30 cellular contexts compared by ENCODE assay signal in genomic region chr19:10089801-10090375, GRCh38. TPM values are rescaled to one million over a fixed set of nuclear protein-coding genes. Genes with fewer than 3 reads are reported as not detected.
A peak's percentile ranks its signal among the peaks of the same experiment; 100 is the strongest.
DNase-seq lines count a peak whose midpoint lies in the region; ATAC-seq, FAIRE-seq and TF ChIP-seq lines count a peak whose summit lies in the region.
"Had no signal": no experiment of that assay in that cellular context is flagged by ENCODE, and none has a peak within 500 bp of the region (broad histone marks: within the 10 kb centered on the region; RNA-seq: fewer than 3 reads in every experiment).

No MANE protein-coding gene starts in this region.

- no peak overlapping the region for H3K4ac ChIP-seq in IMR-90 (ENCODE audit: low read depth, low read length)

- H3K79me1 ChIP-seq in IMR-90 (ENCODE audit: low read depth in 1 of 2, low read length in 2 of 2), result peaks cover 3 to 24% of the 10 kb centered on the region in 2 experiments; a peak in 3 of 4 replicates

- H3K27ac ChIP-seq in IMR-90 (ENCODE audit: insufficient read depth, low read length), result no peak overlapping the region
- H3K27ac ChIP-seq: C4-2B, gastroesophageal sphincter, GM23248, left lung, ovary, thoracic aorta, vagina had no signal

- H3K27me3 ChIP-seq in IMR-90 (ENCODE audit: control insufficient read depth, insufficient read depth, low read length) (no peaks in the 10 kb centered on the region), HAP-1 (ENCODE audit: low read depth) (no peaks in the 10 kb centered on the region)
- H3K27me3 ChIP-seq: gastroesophageal sphincter, left lung, ovary, spleen, vagina had no signal

- no peak for ATAC-seq in activated naive CD8-positive, alpha-beta T cell treated with anti-CD3 and anti-CD28 coated beads, Interleukin-2, amount 50 U/mL, for 24 hours
- ATAC-seq in IMR-90 (ENCODE audit: low read depth), result no peak
- ATAC-seq: gastroesophageal sphincter, left lung, PC-3 had no signal

- no peak overlapping the region for H4K5ac ChIP-seq in IMR-90 (ENCODE audit: low read depth, low read length)

- H3K56ac ChIP-seq in IMR-90 (ENCODE audit: extremely low read depth, insufficient read depth, low read length), result no peak overlapping the region

- DNase-seq in activated naive CD8-positive, alpha-beta T cell treated with anti-CD3 and anti-CD28 coated beads for 36 hours, result no peak
- DNase-seq in activated naive CD8-positive, alpha-beta T cell treated with anti-CD3 and anti-CD28 coated beads, Interleukin-2, amount 50 U/mL, for 24 hours, result no peak
- DNase-seq in IMR-90, result no peak
- DNase-seq in HAP-1 (ENCODE audit: low spot score in 2 of 2), result no peak
- DNase-seq in RCC 7860 (ENCODE audit: low spot score), result no peak
- DNase-seq in NCI-H1436 treated with DMSO at 0.1 percent for 48 hours (lab: John Stamatoyannopoulos, UW), result no peak
- DNase-seq: activated CD4-positive, CD25-positive, alpha-beta regulatory T cell treated with anti-CD3 and anti-CD28 coated beads, Interleukin-2, amount 50 U/mL, for 72 hours; activated CD8-positive, alpha-beta memory T cell treated with anti-CD3 and anti-CD28 coated beads, Interleukin-2, amount 50 U/mL, for 48 hours; activated effector memory CD4-positive, alpha-beta T cell treated with Interleukin-2 at 50 U/mL for 16 hours; amygdala; cortex of kidney; GM23248; hypothalamus; KG1; left lung; naive B cell; NCI-H1436; ovary; PC-3; SIG-M5; spleen; stimulated activated CD4-positive, alpha-beta T cell treated with anti-CD3 and anti-CD28 coated beads, Interleukin-4, amount 100 ng/mL, for 1 hour; stimulated activated naive CD4-positive, alpha-beta T cell treated with Interleukin-2 at 50 U/mL for 16 hours had no signal

- no peak overlapping the region for H2AK9ac ChIP-seq in IMR-90 (replicated peaks; ENCODE audit: low read depth, low read length, poor library complexity)

- no peak for TF ChIP-seq CTCF in IMR-90 (conservative IDR thresholded peaks at IDR 0.05; ENCODE audit: low read depth, low read length)

- H3K36me3 ChIP-seq in IMR-90 (ENCODE audit: control insufficient read depth, insufficient read depth, low read length) (peaks cover 31% of the 10 kb centered on the region; the same call in 1 of the 2 replicates), HAP-1 (replicated peaks) (no peaks in the 10 kb centered on the region)
- H3K36me3 ChIP-seq: ovary, thoracic aorta had no signal

- no TSS peak for BruUV-seq in IMR-90 (replicated peaks; lab: Mats Ljungman, UMichigan)

- no peak overlapping the region for H2BK120ac ChIP-seq in IMR-90 (ENCODE audit: low read depth, low read length)

- no peak overlapping the region for H3K9ac ChIP-seq in IMR-90 (ENCODE audit: low read depth, low read length)
- H3K9ac ChIP-seq: GM23248 had no signal

- H3K9me1 ChIP-seq in IMR-90 (ENCODE audit: insufficient read depth, low read length), result peaks cover 13% of the 10 kb centered on the region; the same call in 1 of the 2 replicates

- no peak overlapping the region for H4K91ac ChIP-seq in IMR-90 (ENCODE audit: insufficient read depth, low read depth, low read length)

- 85% methylated on average over 12 of the region's 15 CpGs; no CpG with 5 or more reads in 1 of the 2 experiments for WGBS in IMR-90 (ENCODE audit: extremely low coverage in 2 of 2, insufficient read length in 1 of 2), 2 experiments

- POLR2A ChIA-PET in IMR-90 (lab: Charles Lee; ENCODE audit: unreplicated experiment), result no interaction called here

- H3K4me1 ChIP-seq in IMR-90 (ENCODE audit: control insufficient read depth, insufficient read depth, low read length), result no peaks in the 10 kb centered on the region
- no peaks in the 10 kb centered on the region for H3K4me1 ChIP-seq in HAP-1

- no peak overlapping the region for H3K4me3 ChIP-seq in IMR-90 (ENCODE audit: insufficient read depth, low read depth, low read length)
- no peak overlapping the region for H3K4me3 ChIP-seq in HAP-1
- H3K4me3 ChIP-seq: gastroesophageal sphincter, GM23248, left lung, ovary, spleen, thoracic aorta, vagina had no signal

- intact Hi-C loops in IMR-90 (cut with micrococcal nuclease), result no loop called here
- intact Hi-C loops in dendritic cell treated with granulocyte-macrophage colony-stimulating factor and Interleukin-4, amounts not matched to agents 40 ng/mL and 50 ng/mL, for 4 days (cut with micrococcal nuclease), result no loop called here

- TF ChIP-seq POLR2A in IMR-90 (IDR thresholded peaks at IDR 0.05; ENCODE audit: low read depth, low read length), result no peak

- no peak overlapping the region for H3K4me3 Mint-ChIP-seq in activated naive CD8-positive, alpha-beta T cell treated with anti-CD3 and anti-CD28 coated beads for 36 hours
- no peak overlapping the region for H3K4me3 Mint-ChIP-seq in activated naive CD8-positive, alpha-beta T cell treated with anti-CD3 and anti-CD28 coated beads, Interleukin-2, amount 50 U/mL, for 24 hours
- H3K4me3 Mint-ChIP-seq in dendritic cell treated with granulocyte-macrophage colony-stimulating factor and Interleukin-4, amounts not matched to agents 40 ng/mL and 50 ng/mL, for 4 days, result no peak overlapping the region

- peak overlapping the region; percentile 32 for H2AFZ ChIP-seq in IMR-90 (replicated peaks; ENCODE audit: low read length, poor library complexity)
- H2AFZ ChIP-seq: GM23248 had no signal

- H3K27me3 Mint-ChIP-seq in activated naive CD8-positive, alpha-beta T cell treated with anti-CD3 and anti-CD28 coated beads for 36 hours, result no peaks in the 10 kb centered on the region
- no peaks in the 10 kb centered on the region for H3K27me3 Mint-ChIP-seq in activated naive CD8-positive, alpha-beta T cell treated with anti-CD3 and anti-CD28 coated beads, Interleukin-2, amount 50 U/mL, for 24 hours
- H3K27me3 Mint-ChIP-seq in dendritic cell treated with granulocyte-macrophage colony-stimulating factor and Interleukin-4, amounts not matched to agents 40 ng/mL and 50 ng/mL, for 4 days, result peaks cover 2% of the 10 kb centered on the region
- H3K27me3 Mint-ChIP-seq: naive B cell had no signal

- CTCF ChIA-PET in IMR-90 (lab: Yijun Ruan, JAX), result no interaction called here

- in situ Hi-C loops in IMR-90 (cut with MboI; ENCODE audit: low sequenced_read_pairs) (no loop called here), HAP-1 (cut with MboI; ENCODE audit: low sequenced_read_pairs) (no loop called here)

- H3K9me3 Mint-ChIP-seq in activated naive CD8-positive, alpha-beta T cell treated with anti-CD3 and anti-CD28 coated beads for 36 hours, result no peaks in the 10 kb centered on the region
- no peaks in the 10 kb centered on the region for H3K9me3 Mint-ChIP-seq in activated naive CD8-positive, alpha-beta T cell treated with anti-CD3 and anti-CD28 coated beads, Interleukin-2, amount 50 U/mL, for 24 hours
- H3K9me3 Mint-ChIP-seq in dendritic cell treated with granulocyte-macrophage colony-stimulating factor and Interleukin-4, amounts not matched to agents 40 ng/mL and 50 ng/mL, for 4 days, result no peaks in the 10 kb centered on the region

- no peak overlapping the region for H2AK5ac ChIP-seq in IMR-90 (ENCODE audit: low read depth, low read length)

- dilution Hi-C loops in IMR-90 (cut with HindIII; ENCODE audit: low sequenced_read_pairs, unreplicated experiment), result no loop called here

- H2BK5ac ChIP-seq in IMR-90 (ENCODE audit: low read depth, low read length, poor library complexity, severe bottlenecking), result no peak overlapping the region

- no peak overlapping the region for H4K8ac ChIP-seq in IMR-90 (ENCODE audit: low read depth in 2 of 2, low read length in 2 of 2)

- H3K9me3 ChIP-seq in IMR-90 (ENCODE audit: control insufficient read depth, insufficient read depth, low read length) (no peaks in the 10 kb centered on the region), HAP-1 (no peaks in the 10 kb centered on the region; the same call in 1 of the 2 replicates)
- H3K9me3 ChIP-seq: gastroesophageal sphincter, left lung, ovary, spleen, thoracic aorta, vagina had no signal

- H3K4me1 Mint-ChIP-seq in activated naive CD8-positive, alpha-beta T cell treated with anti-CD3 and anti-CD28 coated beads for 36 hours, result peaks cover 13% of the 10 kb centered on the region
- peaks cover 12% of the 10 kb centered on the region for H3K4me1 Mint-ChIP-seq in activated naive CD8-positive, alpha-beta T cell treated with anti-CD3 and anti-CD28 coated beads, Interleukin-2, amount 50 U/mL, for 24 hours
- H3K4me1 Mint-ChIP-seq in dendritic cell treated with granulocyte-macrophage colony-stimulating factor and Interleukin-4, amounts not matched to agents 40 ng/mL and 50 ng/mL, for 4 days (ENCODE audit: low read depth), result peaks cover 26% of the 10 kb centered on the region

- peaks cover 48% of the 10 kb centered on the region for H3K36me3 Mint-ChIP-seq in activated naive CD8-positive, alpha-beta T cell treated with anti-CD3 and anti-CD28 coated beads for 36 hours
- H3K36me3 Mint-ChIP-seq in activated naive CD8-positive, alpha-beta T cell treated with anti-CD3 and anti-CD28 coated beads, Interleukin-2, amount 50 U/mL, for 24 hours (ENCODE audit: low read depth), result peaks cover 27% of the 10 kb centered on the region
- H3K36me3 Mint-ChIP-seq in dendritic cell treated with granulocyte-macrophage colony-stimulating factor and Interleukin-4, amounts not matched to agents 40 ng/mL and 50 ng/mL, for 4 days (ENCODE audit: low read depth), result peaks cover 74% of the 10 kb centered on the region

- H3K27ac Mint-ChIP-seq in activated naive CD8-positive, alpha-beta T cell treated with anti-CD3 and anti-CD28 coated beads for 36 hours, result peak overlapping the region; percentile 58
- no peak overlapping the region for H3K27ac Mint-ChIP-seq in activated naive CD8-positive, alpha-beta T cell treated with anti-CD3 and anti-CD28 coated beads, Interleukin-2, amount 50 U/mL, for 24 hours
- H3K27ac Mint-ChIP-seq in dendritic cell treated with granulocyte-macrophage colony-stimulating factor and Interleukin-4, amounts not matched to agents 40 ng/mL and 50 ng/mL, for 4 days, result peak overlapping the region; percentile 30

- no peaks in the 10 kb centered on the region for H4K20me1 ChIP-seq in IMR-90 (ENCODE audit: insufficient read depth, low read length)

- H3K18ac ChIP-seq in IMR-90 (ENCODE audit: low read depth, low read length), result no peak overlapping the region

- no peak for TF ChIP-seq RAD21 in IMR-90 (IDR thresholded peaks at IDR 0.05; ENCODE audit: low read length)

- H3K4me2 ChIP-seq in IMR-90 (ENCODE audit: low read depth, low read length), result no peak overlapping the region

- H3K23ac ChIP-seq in IMR-90 (ENCODE audit: low read depth, low read length), result no peak overlapping the region

- H2BK20ac ChIP-seq in IMR-90 (ENCODE audit: low read depth, low read length), result no peak overlapping the region

- H2BK15ac ChIP-seq in IMR-90 (ENCODE audit: low read depth, low read length), result no peak overlapping the region

- no peak for FAIRE-seq in RCC 7860 (lab: Jason Lieb, UNC)
- FAIRE-seq: D721Med had no signal

- H3K14ac ChIP-seq in IMR-90 (replicated peaks; ENCODE audit: low read depth, low read length), result no peak overlapping the region

RNA-seq across cellular contexts. Expression of gene SHFL, which starts 3.8 kb away (rescaled TPM):
- 10 to 100 TPM; 46.8 to 47.0 TPM for total RNA-seq in activated naive CD8-positive, alpha-beta T cell treated with anti-CD3 and anti-CD28 coated beads for 36 hours
- total RNA-seq in IMR-90 (2012; rRNA removed), result 9.0 and 10.0 TPM in 2 replicates
- 32.1 and 34.3 TPM in 2 replicates for polyA plus RNA-seq in IMR-90 (2012; rRNA removed)
- polyA plus RNA-seq in IMR-90 (2012; cell fraction: cytosol; rRNA removed), result 21.2 and 37.5 TPM in 2 replicates
- 205 and 249 TPM in 2 replicates for polyA plus RNA-seq in IMR-90 (2012; cell fraction: nucleus; rRNA removed; ENCODE audit: low replicate concordance)

RNA-seq across cellular contexts. Expression of gene ANGPTL6, which starts 12.6 kb away (rescaled TPM):
- total RNA-seq in activated naive CD8-positive, alpha-beta T cell treated with anti-CD3 and anti-CD28 coated beads for 36 hours, result 1 to 10 TPM; 8.5 to 9.8 TPM
- total RNA-seq in IMR-90 (2012; rRNA removed), result not detected in 2 replicates
- 0.17 and 0.21 TPM in 2 replicates for polyA plus RNA-seq in IMR-90 (2012; rRNA removed)
- polyA plus RNA-seq in IMR-90 (2012; cell fraction: cytosol; rRNA removed), result 0.29 and 0.62 TPM in 2 replicates
- 0.86 and 1.6 TPM in 2 replicates for polyA plus RNA-seq in IMR-90 (2012; cell fraction: nucleus; rRNA removed; ENCODE audit: low replicate concordance)
- total RNA-seq: gastroesophageal sphincter, NCI-H460, thoracic aorta, vagina had no signal

RNA-seq across cellular contexts. Expression of gene PPAN, which starts 16.3 kb away (rescaled TPM):
- 100 to 1,000 TPM; 214 to 227 TPM for total RNA-seq in activated naive CD8-positive, alpha-beta T cell treated with anti-CD3 and anti-CD28 coated beads for 36 hours
- total RNA-seq in IMR-90 (2012; rRNA removed), result 24.0 and 30.3 TPM in 2 replicates
- 38.2 and 41.6 TPM in 2 replicates for polyA plus RNA-seq in IMR-90 (2012; rRNA removed)
- 29.2 and 34.9 TPM in 2 replicates for polyA plus RNA-seq in IMR-90 (2012; cell fraction: cytosol; rRNA removed)
- 125 and 180 TPM in 2 replicates for polyA plus RNA-seq in IMR-90 (2012; cell fraction: nucleus; rRNA removed; ENCODE audit: low replicate concordance)

RNA-seq across cellular contexts. Expression of gene P2RY11, which starts 21.6 kb away (rescaled TPM):
- 10 to 100 TPM; 57.8 to 64.0 TPM for total RNA-seq in activated naive CD8-positive, alpha-beta T cell treated with anti-CD3 and anti-CD28 coated beads for 36 hours
- total RNA-seq in IMR-90 (2012; rRNA removed), result 0.54 and 0.56 TPM in 2 replicates
- polyA plus RNA-seq in IMR-90 (2012; rRNA removed), result 4.5 and 6.6 TPM in 2 replicates
- 1.3 and 3.6 TPM in 2 replicates for polyA plus RNA-seq in IMR-90 (2012; cell fraction: cytosol; rRNA removed)
- polyA plus RNA-seq in IMR-90 (2012; cell fraction: nucleus; rRNA removed; ENCODE audit: low replicate concordance), result 30.7 and 82.4 TPM in 2 replicates

RNA-seq across cellular contexts. Expression of gene EIF3G, which starts 29.8 kb away (rescaled TPM):
- 100 to 1,000 TPM; 287 to 293 TPM for total RNA-seq in activated naive CD8-positive, alpha-beta T cell treated with anti-CD3 and anti-CD28 coated beads for 36 hours
- total RNA-seq in IMR-90 (2012; rRNA removed), result 209 and 278 TPM in 2 replicates
- polyA plus RNA-seq in IMR-90 (2012; rRNA removed), result 235 and 243 TPM in 2 replicates
- 193 and 253 TPM in 2 replicates for polyA plus RNA-seq in IMR-90 (2012; cell fraction: cytosol; rRNA removed)
- polyA plus RNA-seq in IMR-90 (2012; cell fraction: nucleus; rRNA removed; ENCODE audit: low replicate concordance), result 464 and 890 TPM in 2 replicates
